ENCODE assay signal across 34 cellular contexts in genomic region chr10:133059571-133059970, GRCh38. TPM values are rescaled to one million over a fixed set of nuclear protein-coding genes. Genes with fewer than 3 reads are reported as not detected.
"Had no signal": no experiment of that assay in that cellular context is flagged by ENCODE, and none has a peak within 500 bp of the region (broad histone marks: within the 10 kb centered on the region; RNA-seq: fewer than 3 reads in every experiment).

No MANE protein-coding gene starts in this region.

- H3K27ac Mint-ChIP-seq: mesothelial cell of epicardium; nephron; stimulated activated naive B cell treated with anti-CD40 and anti-IgM and Interleukin-4, amounts not matched to agents 10 μg/mL and 1 μg/mL and 100 μg/mL, for 72 hours had no signal

- H3K4me2 ChIP-seq: hepatocyte, smooth muscle cell had no signal

- H3K4me3 ChIP-seq: heart right ventricle, hepatocyte, left lung, lung, psoas muscle, right lobe of liver, smooth muscle cell, stomach, testis, thyroid gland, transverse colon, upper lobe of left lung, vagina had no signal

- H3K4me1 Mint-ChIP-seq: mesothelial cell of epicardium had no signal

- H3K36me3 ChIP-seq: heart right ventricle, left lung, neutrophil, right lobe of liver, stomach, thyroid gland, transverse colon, upper lobe of left lung, vagina had no signal

- DNase-seq: heart right ventricle; islet precursor cell; left colon; mesendoderm; naive B cell; occipital lobe; psoas muscle; right lobe of liver; stimulated activated CD4-positive, alpha-beta T cell treated with anti-CD3 and anti-CD28 coated beads, Interleukin-1b, Interleukin-23, amount 100 ng/mL, for 48 hours; stimulated activated CD4-positive, alpha-beta T cell treated with anti-CD3 and anti-CD28 coated beads, Interleukin-2, amount 100 ng/mL, for 48 hours; stimulated activated CD4-positive, alpha-beta T cell treated with anti-CD3 and anti-CD28 coated beads, Interleukin-4, amount 100 ng/mL, for 4 hours; stimulated activated CD8-positive, alpha-beta memory T cell treated with anti-CD3 and anti-CD28 coated beads, Interleukin-4, amount 100 ng/mL, for 48 hours; stimulated activated naive B cell treated with anti-CD40 and anti-IgM and Interleukin-4, amounts not matched to agents 10 μg/mL and 1 μg/mL and 100 μg/mL, for 72 hours; stimulated activated naive CD8-positive, alpha-beta T cell treated with anti-CD3 and anti-CD28 coated beads, Interleukin-15, Interleukin-2, amounts not matched to agents 100 U/mL and 50 U/mL, for 24 hours; stomach; testis; thyroid gland; transverse colon had no signal

- H2AFZ ChIP-seq: hepatocyte, parathyroid adenoma had no signal

- H3K27ac ChIP-seq: heart right ventricle, hepatocyte, left lung, neutrophil, parathyroid adenoma, psoas muscle, right lobe of liver, stomach, testis, thyroid gland, transverse colon, upper lobe of left lung, vagina had no signal

- H3K9ac ChIP-seq: parathyroid adenoma had no signal

- ATAC-seq: left colon; left lung; psoas muscle; right lobe of liver; stimulated activated naive B cell treated with anti-CD40 and anti-IgM and Interleukin-4, amounts not matched to agents 10 μg/mL and 1 μg/mL and 100 μg/mL, for 72 hours; stimulated activated naive CD8-positive, alpha-beta T cell treated with anti-CD3 and anti-CD28 coated beads, Interleukin-15, Interleukin-2, amounts not matched to agents 100 U/mL and 50 U/mL, for 24 hours had no signal

- H3K4me3 Mint-ChIP-seq: mesothelial cell of epicardium; naive B cell; nephron; neural crest cell; stimulated activated naive B cell treated with anti-CD40 and anti-IgM and Interleukin-4, amounts not matched to agents 10 μg/mL and 1 μg/mL and 100 μg/mL, for 72 hours had no signal

- H3K9me3 Mint-ChIP-seq: mesothelial cell of epicardium, nephron, neural crest cell had no signal

- H3K4me1 ChIP-seq: left lung, parathyroid adenoma, psoas muscle, right lobe of liver, stomach, testis, thyroid gland, transverse colon, upper lobe of left lung, vagina had no signal

- H3K27me3 ChIP-seq: hepatocyte, right lobe of liver, testis, thyroid gland, upper lobe of left lung, vagina had no signal

- H3K9me3 ChIP-seq: heart right ventricle, left lung, neutrophil, psoas muscle, right lobe of liver, stomach, testis, thyroid gland, transverse colon, upper lobe of left lung, vagina had no signal

- H3K36me3 Mint-ChIP-seq: mesothelial cell of epicardium; naive B cell; stimulated activated naive B cell treated with anti-CD40 and anti-IgM and Interleukin-4, amounts not matched to agents 10 μg/mL and 1 μg/mL and 100 μg/mL, for 72 hours had no signal

RNA-seq across cellular contexts. Expression of gene ADGRA1, which starts 28.2 kb away (rescaled TPM):
- total RNA-seq: kidney epithelial cell, left colon, lower leg skin, mesothelial cell of epicardium, mononuclear cell, osteocyte, smooth muscle cell, urinary bladder had no signal
- polyA plus RNA-seq: hepatocyte, smooth muscle cell, stomach had no signal
